8 cellular contexts compared by ENCODE assay signal in the genomic region with DNA sequence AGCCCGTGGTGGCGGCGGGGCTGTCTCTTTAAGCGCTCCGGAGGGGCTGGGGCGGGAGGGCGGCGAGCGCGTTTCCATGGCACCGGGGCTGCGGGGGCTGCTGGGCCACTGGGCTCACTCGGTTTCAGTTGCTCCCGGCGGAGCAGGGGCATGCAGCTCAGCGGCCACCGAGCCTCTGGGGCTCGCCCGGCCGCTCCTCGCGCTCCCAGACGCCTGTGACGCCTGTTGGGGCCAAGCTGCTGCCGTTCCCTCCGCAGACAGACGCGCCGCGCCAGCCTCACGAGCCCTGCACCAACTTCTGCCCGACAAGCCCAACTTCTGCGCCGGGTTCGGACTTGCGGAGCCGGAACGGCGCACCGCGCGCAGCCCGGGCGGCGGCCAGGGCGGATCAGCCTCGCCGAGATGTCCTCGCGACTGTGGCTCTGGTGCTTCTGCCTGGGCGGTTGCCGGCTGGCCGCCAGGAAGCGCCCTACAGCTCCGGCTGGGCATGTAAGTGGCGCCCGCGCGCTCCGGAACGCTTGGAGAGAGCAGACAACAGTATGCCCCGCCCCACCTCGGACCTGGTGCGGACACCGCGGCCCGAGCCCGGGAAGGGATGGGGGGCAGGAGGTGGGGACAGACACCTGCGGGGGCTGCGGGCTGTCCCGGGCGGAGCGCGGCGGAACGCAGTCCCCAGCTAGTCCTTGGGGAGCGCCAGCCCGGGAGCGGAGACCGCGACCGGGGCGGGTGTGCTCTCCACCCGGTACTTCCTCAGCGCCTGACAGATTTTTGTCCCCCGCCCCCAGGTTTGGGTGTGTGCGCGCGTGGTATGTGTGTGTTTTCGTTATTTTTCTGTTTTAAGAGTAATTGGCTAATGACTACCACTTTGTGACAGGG.
DNase-seq lines count a peak whose midpoint lies in the region; ATAC-seq and TF ChIP-seq lines count a peak whose summit lies in the region.

No MANE protein-coding gene starts in this region.

- H3K9ac ChIP-seq in NT2/D1 (ENCODE audit: insufficient read length, low read depth) (peak overlapping the region; percentile 96), iPS-15b (ENCODE audit: low read depth, low read length) (peak overlapping the region; percentile 68)

- peaks cover 31% of the 10 kb centered on the region for H3K4me1 Mint-ChIP-seq in brain

- ATAC-seq in GM21526 (IDR thresholded peaks at IDR 0.05; ENCODE audit: low FRiP score, unreplicated experiment) (peak; percentile 71), sciatic nerve (peak; percentile 83)

- no peaks in the 10 kb centered on the region for H3K4me1 ChIP-seq in NT2/D1 (ENCODE audit: insufficient read depth, insufficient read length)
- H3K4me1 ChIP-seq in iPS-15b (ENCODE audit: control insufficient read depth, insufficient read depth, low read length), result peaks cover 6% of the 10 kb centered on the region

- peak overlapping the region; percentile 54 to 96 (median 79) for H3K27ac Mint-ChIP-seq in brain

- peak; percentile 41 to 42 for DNase-seq in NCI-H187 (lab: John Stamatoyannopoulos, UW)
- no peak for DNase-seq in NCI-H187 treated with DMSO at 0.1 percent for 48 hours (lab: John Stamatoyannopoulos, UW)
- peak; percentile 44 for DNase-seq in HS-5 (ENCODE audit: low read depth)
- peak; percentile 84 for DNase-seq in NT2/D1 (ENCODE audit: low read depth, low spot score)
- peak; percentile 72 for DNase-seq in sciatic nerve (ENCODE audit: low spot score)

- intact Hi-C loops in sciatic nerve (cut with DNase I), result loop anchor here (1.0 kb wide), 1 partner anchor 7 kb away; no protein-coding TSS in a partner anchor

- H3K9me3 Mint-ChIP-seq in brain, result peaks cover 2 to 5% (median 3%) of the 10 kb centered on the region in 5 experiments

- H3K27me3 Mint-ChIP-seq in brain, result peaks cover 19% of the 10 kb centered on the region

- H3K4me3 Mint-ChIP-seq in brain, result peak overlapping the region; percentile 88 to 97 (median 93)

- peaks cover 10% of the 10 kb centered on the region for H3K36me3 Mint-ChIP-seq in brain

- H3K4me3 ChIP-seq in NT2/D1 (ENCODE audit: insufficient read length, low read depth) (peak overlapping the region; percentile 88), iPS-15b (ENCODE audit: low read depth, low read length) (peak overlapping the region; percentile 40)

- H3K27me3 ChIP-seq in NT2/D1 (ENCODE audit: insufficient read depth, insufficient read length) (peaks cover 20% of the 10 kb centered on the region), iPS-15b (ENCODE audit: control insufficient read depth, insufficient read depth, low read length) (peaks cover 21% of the 10 kb centered on the region)

- H3K9me3 ChIP-seq in NT2/D1 (ENCODE audit: insufficient read depth, low read length) (peaks cover 2% of the 10 kb centered on the region; the same call in 1 of the 2 replicates), iPS-15b (ENCODE audit: control insufficient read depth, insufficient read depth, low read length) (no peaks in the 10 kb centered on the region)

- TF ChIP-seq CTCF in brain (conservative IDR thresholded peaks at IDR 0.05), result peak; percentile 55 to 75

- H3K36me3 ChIP-seq in NT2/D1 (ENCODE audit: insufficient read depth, insufficient read length, low read length) (no peaks in the 10 kb centered on the region), iPS-15b (ENCODE audit: control insufficient read depth, insufficient read depth, low read length) (no peaks in the 10 kb centered on the region)
